Comparison of ENCODE assay signal across 9 cellular contexts in genomic region chr11:18526521-18527296, GRCh38. TPM values are rescaled to one million over a fixed set of nuclear protein-coding genes. Genes with fewer than 3 reads are reported as not detected.
A peak's percentile ranks its signal among the peaks of the same experiment; 100 is the strongest.
DNase-seq lines count a peak whose midpoint lies in the region; ATAC-seq, FAIRE-seq and TF ChIP-seq lines count a peak whose summit lies in the region.
"Had no signal": no experiment of that assay in that cellular context is flagged by ENCODE, and none has a peak within 500 bp of the region (broad histone marks: within the 10 kb centered on the region; RNA-seq: fewer than 3 reads in every experiment).

Gene TSG101 (minus strand): TSS chr11:18526942. CDS start chr11:18526816, 126 bp downstream.

- H3K27ac Mint-ChIP-seq in chondrocyte (ENCODE audit: unreplicated experiment), result peak within 1 kb of the TSS; percentile 99

- peak; percentile 94 for ATAC-seq in HG03442 (IDR thresholded peaks at IDR 0.05; ENCODE audit: unreplicated experiment)

- H3K9me3 ChIP-seq in BE2C (no peaks in the 10 kb centered on the region), kidney (ENCODE audit: control insufficient read depth in 1 of 2, low read length in 2 of 2) (no peaks in the 10 kb centered on the region)

- intact Hi-C loops in kidney (cut with DNase I), result no loop called here

- peak within 1 kb of the TSS; percentile 94 to 100 for H3K9ac ChIP-seq in kidney (ENCODE audit: low read length in 2 of 2)

- H3K27ac ChIP-seq in kidney (ENCODE audit: low read depth in 2 of 2, low read length in 2 of 2), result peak within 1 kb of the TSS; percentile 98 to 99

- no peaks in the 10 kb centered on the region for H3K27me3 Mint-ChIP-seq in chondrocyte (ENCODE audit: low read depth)

- FAIRE-seq in GM19239 (lab: Jason Lieb, UNC), result peak; percentile 93
- no peak for FAIRE-seq in kidney (lab: Jason Lieb, UNC)
- FAIRE-seq: islet of Langerhans had no signal

- peaks cover 5% of the 10 kb centered on the region for H3K36me3 Mint-ChIP-seq in chondrocyte (ENCODE audit: low read depth)

- H3K36me3 ChIP-seq in BE2C, result no peaks in the 10 kb centered on the region
- H3K36me3 ChIP-seq in kidney (ENCODE audit: control insufficient read depth in 1 of 2, insufficient read depth in 2 of 2, low read length in 2 of 2), result no peaks in the 10 kb centered on the region

- peak; percentile 90 for DNase-seq in BE2C
- DNase-seq in GM19239 (ENCODE audit: insufficient read length, low spot score), result peak; percentile 84
- DNase-seq in NCI-H510A treated with DMSO at 0.1 percent for 48 hours (lab: John Stamatoyannopoulos, UW), result peak; percentile 57
- DNase-seq in activated CD4-positive, alpha-beta T cell treated with anti-CD3 and anti-CD28 coated beads for 24 hours (ENCODE audit: low read depth in 2 of 2), result peak; percentile 88 to 92
- DNase-seq in chondrocyte (ENCODE audit: low spot score), result peak; percentile 96
- DNase-seq in kidney, result peak; percentile 98
- DNase-seq in stimulated activated CD4-positive, alpha-beta T cell treated with anti-CD3 and anti-CD28 coated beads, Interleukin-15, amount 100 ng/mL, for 1 hour (ENCODE audit: low read depth in 1 of 2, low spot score in 1 of 2), result peak; percentile 84 to 86

- peaks cover 33% of the 10 kb centered on the region for H3K4me1 Mint-ChIP-seq in chondrocyte (ENCODE audit: low read depth)

- H3K27me3 ChIP-seq in BE2C, result no peaks in the 10 kb centered on the region

- H3K9me3 Mint-ChIP-seq in chondrocyte (ENCODE audit: low read depth), result no peaks in the 10 kb centered on the region

- H3K4me3 ChIP-seq in BE2C (ENCODE audit: low read depth, low read length) (peak within 1 kb of the TSS; percentile 87), kidney (ENCODE audit: low read length in 2 of 2) (peak within 1 kb of the TSS; percentile 91 to 100)

- peak within 1 kb of the TSS; percentile 99 for H3K4me3 Mint-ChIP-seq in chondrocyte (ENCODE audit: unreplicated experiment)

- no peak for TF ChIP-seq CTCF in BE2C (IDR thresholded peaks at IDR 0.05; ENCODE audit: low read depth, low read length)
- TF ChIP-seq CTCF in chondrocyte (IDR thresholded peaks at IDR 0.05), result no peak
- no peak for TF ChIP-seq CTCF in kidney (IDR thresholded peaks at IDR 0.05; ENCODE audit: borderline replicate concordance, extremely low read depth, insufficient read depth)

- H3K4me1 ChIP-seq in BE2C (no peaks in the 10 kb centered on the region), kidney (ENCODE audit: control insufficient read depth in 1 of 2, insufficient read depth in 1 of 2, low read depth in 1 of 2, low read length in 2 of 2) (peaks cover 0 to 11% of the 10 kb centered on the region in 2 donors)

RNA-seq across cellular contexts. Expression of gene TSG101, which starts in this region (rescaled TPM):
- polyA plus RNA-seq in BE2C (2012; ENCODE audit: insufficient read depth, insufficient read length, low read depth), result 91.9 TPM
- total RNA-seq in chondrocyte (54.7 to 59.8 TPM (median 55.4 TPM) in 3 replicates), kidney (61.3 TPM)
- polyA plus RNA-seq in kidney (ENCODE audit: insufficient read depth, low read depth, low replicate concordance), result 91.7 TPM

Comparison
In these comparisons a context has a peak if more than half of its experiments do, and no peak if none do; other contexts are left out.
1. Peak in every context shown above with its lines: DNase-seq, ATAC-seq, H3K4me3 ChIP-seq and H3K27ac ChIP-seq.